In the genomic region with DNA sequence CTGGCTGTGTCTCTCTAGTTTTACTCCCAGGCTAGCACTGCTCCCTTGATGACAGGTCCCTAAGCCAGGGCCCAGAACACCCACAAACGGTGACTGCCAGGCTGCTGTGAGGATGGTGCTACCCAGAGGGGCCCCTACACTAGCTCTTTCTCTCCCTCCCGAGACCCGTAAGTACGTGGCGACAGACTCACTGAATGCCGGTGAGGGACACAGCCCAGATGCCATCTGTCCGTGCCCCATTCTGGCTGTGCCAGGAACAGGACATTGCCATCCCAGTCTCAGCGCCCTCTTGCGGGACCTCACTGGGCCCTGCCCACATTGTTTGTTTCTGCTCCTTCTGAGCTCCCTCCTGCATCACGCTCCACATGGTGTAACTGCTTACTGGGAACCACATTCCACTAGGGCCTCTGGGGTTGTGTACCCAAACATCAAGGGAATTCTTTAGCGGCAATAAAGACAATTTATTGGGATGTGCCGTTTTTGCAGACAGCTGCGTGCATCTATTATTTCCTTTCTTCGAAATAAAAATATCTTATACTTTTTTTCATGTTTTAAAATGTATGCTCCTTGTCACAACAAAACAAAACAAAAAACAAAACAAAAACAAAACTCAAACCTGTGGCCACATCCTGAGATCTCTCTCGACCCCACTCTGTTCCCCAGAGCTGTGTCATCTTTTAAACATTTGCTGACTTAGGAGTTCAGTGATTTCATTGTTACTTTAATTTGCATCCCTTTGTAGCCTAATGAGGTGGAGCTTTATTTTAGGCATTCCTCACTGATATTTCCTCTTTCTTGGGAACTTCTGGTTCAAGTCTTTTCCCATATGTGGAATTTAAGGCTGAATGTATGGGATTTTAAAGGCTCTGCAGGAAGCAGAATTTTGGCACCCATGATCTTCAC, we compare ENCODE assay signal across 8 cellular contexts. TPM values are rescaled to one million over a fixed set of nuclear protein-coding genes. Genes with fewer than 3 reads are reported as not detected.
DNase-seq lines count a peak whose midpoint lies in the region; ATAC-seq, FAIRE-seq and TF ChIP-seq lines count a peak whose summit lies in the region.

No MANE protein-coding gene starts in this region.

- intact Hi-C loops in gastrocnemius medialis (cut with DNase I; ENCODE audit: low total_unique reads), result no loop called here

- peak; percentile 47 for DNase-seq in activated CD8-positive, alpha-beta memory T cell treated with anti-CD3 and anti-CD28 coated beads, Interleukin-2, amount 10 ng/mL, durations not matched to agents 7 days and 5 days
- no peak for DNase-seq in activated CD8-positive, alpha-beta memory T cell treated with anti-CD3 and anti-CD28 coated beads, Interleukin-2, amount 50 U/mL, for 48 hours
- DNase-seq in NCI-H2107 (lab: John Stamatoyannopoulos, UW) (peak; percentile 34), astrocyte (ENCODE audit: low read depth) (peak; percentile 58), hepatic stellate cell (ENCODE audit: low spot score) (peak; percentile 68), gastrocnemius medialis (peak; percentile 24 to 52), NCI-H2196 (lab: John Stamatoyannopoulos, UW; ENCODE audit: unreplicated experiment) (no peak)
- DNase-seq in naive thymus-derived CD8-positive, alpha-beta T cell, result no peak

- no peak for ATAC-seq in activated CD8-positive, alpha-beta memory T cell treated with anti-CD3 and anti-CD28 coated beads, Interleukin-2, amount 10 ng/mL, durations not matched to agents 7 days and 5 days
- ATAC-seq in gastrocnemius medialis, result peak in 1 of 2 donors; percentile 32
- no peak for ATAC-seq in naive thymus-derived CD8-positive, alpha-beta T cell

- peak overlapping the region; percentile 43 for H3K4me2 ChIP-seq in astrocyte (ENCODE audit: low read length)

- H3K36me3 ChIP-seq in astrocyte (ENCODE audit: insufficient read depth, low read length) (no peaks in the 10 kb centered on the region), gastrocnemius medialis (no peaks in the 10 kb centered on the region)

- peak overlapping the region; percentile 44 for H3K9ac ChIP-seq in astrocyte (ENCODE audit: low read length)

- H3K79me2 ChIP-seq in astrocyte (ENCODE audit: insufficient read depth, low read length), result peaks cover 5% of the 10 kb centered on the region

- H3K4me3 ChIP-seq in astrocyte (ENCODE audit: insufficient read depth, low read depth, low read length), result no peak overlapping the region
- H3K4me3 ChIP-seq in gastrocnemius medialis, result no peak overlapping the region

- in situ Hi-C loops in gastrocnemius medialis (cut with MboI; ENCODE audit: low sequenced_read_pairs in 4 of 4), result no loop called here

- CTCF ChIA-PET in activated CD8-positive, alpha-beta memory T cell treated with anti-CD3 and anti-CD28 coated beads, Interleukin-2, amount 10 ng/mL, durations not matched to agents 7 days and 5 days (lab: Charles Lee), result interaction anchor here (0.7 to 1.0 kb wide), 4 partner anchors 11 to 1709 kb away, joined by 3 to 4 read pairs (median 3); partner anchors contain the start of genes IGHMBP2 and MRPL21

- H3K4me1 Mint-ChIP-seq in activated CD8-positive, alpha-beta memory T cell treated with anti-CD3 and anti-CD28 coated beads, Interleukin-2, amount 10 ng/mL, durations not matched to agents 7 days and 5 days, result peaks cover 20% of the 10 kb centered on the region
- H3K4me1 Mint-ChIP-seq in astrocyte (ENCODE audit: low read depth, unreplicated experiment), result peaks cover 22% of the 10 kb centered on the region
- peaks cover 0 to 11% (median 11%) of the 10 kb centered on the region in 4 donors for H3K4me1 Mint-ChIP-seq in naive thymus-derived CD8-positive, alpha-beta T cell

- no peaks in the 10 kb centered on the region for H3K36me3 Mint-ChIP-seq in activated CD8-positive, alpha-beta memory T cell treated with anti-CD3 and anti-CD28 coated beads, Interleukin-2, amount 10 ng/mL, durations not matched to agents 7 days and 5 days
- no peaks in the 10 kb centered on the region for H3K36me3 Mint-ChIP-seq in astrocyte (ENCODE audit: low read depth, unreplicated experiment)
- no peaks in the 10 kb centered on the region for H3K36me3 Mint-ChIP-seq in naive thymus-derived CD8-positive, alpha-beta T cell

- no peak for TF ChIP-seq POLR2A in gastrocnemius medialis (IDR thresholded peaks at IDR 0.05)

- no peaks in the 10 kb centered on the region for H4K20me1 ChIP-seq in astrocyte (ENCODE audit: insufficient read depth, low read length)

- H3K27me3 Mint-ChIP-seq in activated CD8-positive, alpha-beta memory T cell treated with anti-CD3 and anti-CD28 coated beads, Interleukin-2, amount 10 ng/mL, durations not matched to agents 7 days and 5 days, result peaks cover 6% of the 10 kb centered on the region
- no peaks in the 10 kb centered on the region for H3K27me3 Mint-ChIP-seq in astrocyte (ENCODE audit: low read depth, unreplicated experiment)
- H3K27me3 Mint-ChIP-seq in naive thymus-derived CD8-positive, alpha-beta T cell, result peaks cover 0 to 4% (median 1%) of the 10 kb centered on the region in 5 donors

- TF ChIP-seq CTCF in astrocyte (IDR thresholded peaks at IDR 0.05; ENCODE audit: insufficient read depth, low read depth, low read length) (peak; percentile 65), gastrocnemius medialis (IDR thresholded peaks at IDR 0.05 in 4 of 5, conservative IDR thresholded peaks at IDR 0.05 in 1 of 5) (peak in 4 of 5 experiments; percentile 10 to 48 (median 26))

- no peak overlapping the region for H3K27ac ChIP-seq in astrocyte (ENCODE audit: low read depth, low read length)
- no peak overlapping the region for H3K27ac ChIP-seq in gastrocnemius medialis

- H3K4me3 Mint-ChIP-seq in activated CD8-positive, alpha-beta memory T cell treated with anti-CD3 and anti-CD28 coated beads, Interleukin-2, amount 10 ng/mL, durations not matched to agents 7 days and 5 days, result no peak overlapping the region
- no peak overlapping the region for H3K4me3 Mint-ChIP-seq in astrocyte (ENCODE audit: unreplicated experiment)
- H3K4me3 Mint-ChIP-seq in naive thymus-derived CD8-positive, alpha-beta T cell, result no peak overlapping the region

- peak overlapping the region; percentile 72 for H2AFZ ChIP-seq in astrocyte (ENCODE audit: low read depth, low read length)

- no peak for FAIRE-seq in astrocyte (lab: Jason Lieb, UNC)

- H3K27ac Mint-ChIP-seq in activated CD8-positive, alpha-beta memory T cell treated with anti-CD3 and anti-CD28 coated beads, Interleukin-2, amount 10 ng/mL, durations not matched to agents 7 days and 5 days, result no peak overlapping the region
- H3K27ac Mint-ChIP-seq in astrocyte (ENCODE audit: unreplicated experiment), result peak overlapping the region; percentile 71
- H3K27ac Mint-ChIP-seq in naive thymus-derived CD8-positive, alpha-beta T cell, result no peak overlapping the region

- POLR2A ChIA-PET in naive thymus-derived CD8-positive, alpha-beta T cell (lab: Charles Lee), result no interaction called here

- H3K27me3 ChIP-seq in astrocyte (ENCODE audit: insufficient read depth, low read length), result no peaks in the 10 kb centered on the region
- no peaks in the 10 kb centered on the region for H3K27me3 ChIP-seq in gastrocnemius medialis

- H3K4me1 ChIP-seq in astrocyte (ENCODE audit: insufficient read depth, low read length) (peaks cover 36% of the 10 kb centered on the region), gastrocnemius medialis (peaks cover 0 to 3% of the 10 kb centered on the region in 2 donors)

- H3K9me3 Mint-ChIP-seq in activated CD8-positive, alpha-beta memory T cell treated with anti-CD3 and anti-CD28 coated beads, Interleukin-2, amount 10 ng/mL, durations not matched to agents 7 days and 5 days (ENCODE audit: low read depth), result no peaks in the 10 kb centered on the region
- no peaks in the 10 kb centered on the region for H3K9me3 Mint-ChIP-seq in astrocyte (ENCODE audit: unreplicated experiment)
- H3K9me3 Mint-ChIP-seq in naive thymus-derived CD8-positive, alpha-beta T cell, result no peaks in the 10 kb centered on the region

- no peaks in the 10 kb centered on the region for H3K9me3 ChIP-seq in astrocyte (ENCODE audit: insufficient read depth, low read depth, low read length)
- no peaks in the 10 kb centered on the region for H3K9me3 ChIP-seq in gastrocnemius medialis

RNA-seq across cellular contexts. Expression of gene TPCN2, which starts 4.4 kb away (rescaled TPM):
- 10 to 100 TPM; 15.3 to 20.6 TPM for total RNA-seq in activated CD8-positive, alpha-beta memory T cell treated with anti-CD3 and anti-CD28 coated beads, Interleukin-2, amount 10 ng/mL, durations not matched to agents 7 days and 5 days
- total RNA-seq in astrocyte, result 8.4 and 9.5 TPM in 2 replicates
- total RNA-seq in gastrocnemius medialis, result 1 to 10 TPM; 1.4 to 4.1 (median 3.3) TPM
- total RNA-seq in naive thymus-derived CD8-positive, alpha-beta T cell, result 10 to 100 TPM; 25.4 to 27.2 TPM
- 1 to 10 TPM; 3.8 to 6.3 (median 4.9) TPM for polyA plus RNA-seq in naive thymus-derived CD8-positive, alpha-beta T cell

RNA-seq across cellular contexts. Expression of gene MRGPRF, which starts 31.3 kb away (rescaled TPM):
- not detected for total RNA-seq in activated CD8-positive, alpha-beta memory T cell treated with anti-CD3 and anti-CD28 coated beads, Interleukin-2, amount 10 ng/mL, durations not matched to agents 7 days and 5 days
- total RNA-seq in astrocyte, result 3.2 and 4.1 TPM in 2 replicates
- 1 to 10 TPM; 1.8 to 6.7 (median 4.7) TPM for total RNA-seq in gastrocnemius medialis
- total RNA-seq in naive thymus-derived CD8-positive, alpha-beta T cell, result not detected
- not detected for polyA plus RNA-seq in naive thymus-derived CD8-positive, alpha-beta T cell

Comparison
In these comparisons a context has a peak if more than half of its experiments do, and no peak if none do; other contexts are left out.
1. DNase-seq: peak in activated CD8-positive, alpha-beta memory T cell treated with anti-CD3 and anti-CD28 coated beads, Interleukin-2, amount 10 ng/mL, durations not matched to agents 7 days and 5 days (single experiment), NCI-H2107 (single experiment), astrocyte (single experiment), hepatic stellate cell (single experiment) and gastrocnemius medialis (2 of 2); none in activated CD8-positive, alpha-beta memory T cell treated with anti-CD3 and anti-CD28 coated beads, Interleukin-2, amount 50 U/mL, for 48 hours (single experiment), naive thymus-derived CD8-positive, alpha-beta T cell (0 of 10) and NCI-H2196 (single experiment).